25 cellular contexts compared by ENCODE assay signal in the genomic region with DNA sequence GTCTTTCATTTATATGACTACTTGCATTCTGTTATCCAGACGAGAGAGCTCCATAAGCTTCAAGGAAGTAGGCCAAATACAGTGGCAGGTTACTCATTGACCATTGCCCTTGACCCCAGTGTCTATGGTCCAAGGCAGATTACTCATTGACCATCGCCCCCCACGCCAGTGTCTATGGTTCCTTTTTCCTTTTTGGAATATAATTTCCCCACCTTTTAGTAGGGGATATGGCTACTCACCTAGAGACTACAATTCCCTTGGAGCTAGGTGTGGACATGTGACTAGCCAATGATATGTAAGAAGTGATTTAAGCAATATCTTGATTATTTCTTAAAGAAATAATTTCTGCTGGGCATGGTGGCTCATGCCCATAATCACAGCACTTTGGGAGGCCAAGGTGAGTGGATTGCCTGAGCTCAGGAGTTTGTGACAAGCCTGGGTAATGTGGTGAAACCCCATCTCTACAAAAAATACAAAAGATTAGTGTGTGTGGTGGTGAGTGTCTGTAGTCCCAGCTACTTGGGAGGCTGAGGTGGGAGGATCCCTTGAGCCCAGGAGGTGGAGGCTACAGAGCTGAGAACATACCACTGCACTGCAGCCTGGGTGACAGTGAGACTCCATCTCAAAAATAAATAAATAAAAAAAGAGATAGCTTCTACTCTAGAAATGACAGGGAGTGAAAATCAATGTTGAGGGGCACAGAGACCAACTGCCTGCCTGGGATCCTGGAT. TPM values are rescaled to one million over a fixed set of nuclear protein-coding genes. Genes with fewer than 3 reads are reported as not detected.
"Had no signal": no experiment of that assay in that cellular context is flagged by ENCODE, and none has a peak within 500 bp of the region (broad histone marks: within the 10 kb centered on the region; RNA-seq: fewer than 3 reads in every experiment).

No MANE protein-coding gene starts in this region.

- H3K4me3 ChIP-seq: heart left ventricle, left ventricle myocardium inferior, lower lobe of right lung, pancreas, prostate gland, sigmoid colon, spleen, suprapubic skin, thoracic aorta, tibial artery, vagina had no signal

- H3K36me3 ChIP-seq: heart left ventricle, left ventricle myocardium inferior, lower lobe of right lung, pancreas, prostate gland, sigmoid colon, spleen, suprapubic skin, thoracic aorta, tibial artery, vagina had no signal

- H3K27ac ChIP-seq: heart left ventricle, left ventricle myocardium inferior, lower lobe of right lung, pancreas, prostate gland, sigmoid colon, spleen, suprapubic skin, thoracic aorta, tibial artery, vagina had no signal

- H3K4me1 ChIP-seq: heart left ventricle, left ventricle myocardium inferior, lower lobe of right lung, pancreas, prostate gland, sigmoid colon, spleen, suprapubic skin, tibial artery, vagina had no signal

- DNase-seq: heart left ventricle; kidney glomerular epithelial cell; left colon; left ventricle myocardium inferior; lower lobe of right lung; mammary epithelial cell; mesenchymal stem cell; naive thymus-derived CD8-positive, alpha-beta T cell; nucleus accumbens; pancreas; posterior cingulate gyrus; retina; right cardiac atrium; sigmoid colon; small intestine; spleen; stimulated activated CD4-positive, alpha-beta T cell treated with anti-CD3 and anti-CD28 coated beads, Interleukin-4, amount 100 ng/mL, for 24 hours; stimulated activated naive CD4-positive, alpha-beta T cell; tibial artery; trophoblast cell had no signal

- H3K9me3 ChIP-seq: left ventricle myocardium inferior, lower lobe of right lung, pancreas, prostate gland, sigmoid colon, spleen, suprapubic skin, thoracic aorta, tibial artery, vagina had no signal

- H3K27me3 ChIP-seq: heart left ventricle, pancreas, sigmoid colon, spleen, suprapubic skin, tibial artery, vagina had no signal

RNA-seq across cellular contexts. Expression of a gene that starts 32.6 kb away (rescaled TPM):
- total RNA-seq: naive thymus-derived CD8-positive, alpha-beta T cell had no signal
- polyA plus RNA-seq: naive thymus-derived CD8-positive, alpha-beta T cell had no signal

RNA-seq across cellular contexts. Expression of a gene that starts 42.3 kb away (rescaled TPM):
- total RNA-seq: left colon; left ventricle myocardium inferior; mucosa of gallbladder; naive thymus-derived CD8-positive, alpha-beta T cell; right cardiac atrium; spleen had no signal
- polyA plus RNA-seq: heart left ventricle; naive thymus-derived CD8-positive, alpha-beta T cell had no signal
